ENCODE assay signal across 10 cellular contexts in the genomic region with DNA sequence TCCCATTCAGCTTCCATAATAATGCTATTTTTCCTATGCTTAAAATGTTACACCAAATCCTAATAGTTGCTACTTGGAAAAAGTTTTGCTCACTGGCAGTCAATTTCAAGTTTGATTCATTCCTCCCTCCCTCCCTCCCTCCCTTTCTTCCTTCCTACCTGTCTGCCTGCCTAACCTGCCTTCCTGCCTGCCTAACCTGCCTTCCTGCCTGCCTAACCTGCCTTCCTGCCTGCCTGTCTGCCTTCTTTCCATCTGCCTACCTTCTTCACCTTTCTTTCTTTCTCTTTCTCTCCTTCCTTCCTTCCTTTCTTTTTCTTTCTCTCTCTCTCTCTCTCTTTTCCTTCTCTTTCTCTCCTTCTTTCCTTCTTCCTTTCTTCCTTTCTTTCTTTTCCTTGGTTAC.
"Had no signal": no experiment of that assay in that cellular context is flagged by ENCODE, and none has a peak within 500 bp of the region (broad histone marks: within the 10 kb centered on the region; RNA-seq: fewer than 3 reads in every experiment).

No MANE protein-coding gene starts in this region.

- H3K4me2 ChIP-seq: GM23338, KMS-11 had no signal

- DNase-seq: H9, HCEC 1CT, IMR-90, Karpas-422, KBM-7 had no signal

- H2AFZ ChIP-seq: GM23338 had no signal

- H3K9ac ChIP-seq: KMS-11 had no signal

- H3K4me3 Mint-ChIP-seq: GM23338, H9 had no signal

- FAIRE-seq: H1, H54, HTR-8/SVneo had no signal

- ATAC-seq: GM23338 had no signal

- H3K27ac ChIP-seq: KMS-11 had no signal

- H3K27ac Mint-ChIP-seq: GM23338, H9 had no signal

- H3K4me3 ChIP-seq: GM23338 had no signal
